ENCODE assay signal across 8 cellular contexts in genomic region chr7:123133924-123134323, GRCh38.
"Had no signal": no experiment of that assay in that cellular context is flagged by ENCODE, and none has a peak within 500 bp of the region (broad histone marks: within the 10 kb centered on the region; RNA-seq: fewer than 3 reads in every experiment).

No MANE protein-coding gene starts in this region.

- H3K4me3 ChIP-seq: GM23248 had no signal

- FAIRE-seq: H54, HTR-8/SVneo had no signal

- H3K27ac ChIP-seq: GM23248 had no signal

- H2AFZ ChIP-seq: GM23248 had no signal

- DNase-seq: GM23248, GOT3, H9, HCEC 1CT, Kasumi-1, KG1 had no signal

- H3K9ac ChIP-seq: GM23248 had no signal
